In the genomic region with DNA sequence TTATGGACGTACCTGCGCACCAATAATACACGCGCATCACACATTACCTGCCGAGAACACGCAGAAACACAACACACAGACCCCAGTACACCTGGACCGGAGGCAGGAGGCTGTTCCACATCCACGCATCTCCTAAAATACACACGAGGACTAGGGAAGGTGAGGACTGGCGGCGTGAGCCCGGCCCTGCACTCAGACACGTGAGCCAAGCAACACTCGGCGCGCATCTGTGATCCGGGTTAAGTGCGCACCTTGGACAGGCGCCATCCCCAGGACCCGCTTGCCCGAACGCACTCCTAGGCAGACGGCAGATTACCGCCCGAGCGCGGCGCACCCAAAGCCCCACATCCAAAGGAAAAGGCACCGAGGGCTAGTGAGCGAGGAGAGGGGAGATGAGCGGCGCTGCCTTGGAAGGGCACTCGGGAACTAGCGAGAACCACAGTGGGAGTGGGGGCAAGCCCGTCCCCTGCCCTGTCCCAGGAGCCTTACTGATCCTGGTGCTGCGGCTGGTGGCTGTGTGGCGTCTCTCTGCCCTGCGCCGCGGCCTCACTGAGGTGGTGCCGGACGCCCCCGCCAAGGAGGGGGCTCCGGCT, we compare ENCODE assay signal across 8 cellular contexts. TPM values are rescaled to one million over a fixed set of nuclear protein-coding genes. Genes with fewer than 3 reads are reported as not detected.
DNase-seq lines count a peak whose midpoint lies in the region; ATAC-seq and TF ChIP-seq lines count a peak whose summit lies in the region.

No MANE protein-coding gene starts in this region.

- no peak overlapping the region for H3K18ac ChIP-seq in mesendoderm (ENCODE audit: low read length)

- H3K4me1 ChIP-seq in duodenal mucosa (ENCODE audit: control insufficient read depth in 1 of 2, insufficient read depth in 2 of 2, low read length in 2 of 2) (peaks cover 12 to 13% of the 10 kb centered on the region in 2 donors), mesendoderm (ENCODE audit: control insufficient read depth, low read depth, low read length) (no peaks in the 10 kb centered on the region)

- no peak overlapping the region for H4K8ac ChIP-seq in mesendoderm (ENCODE audit: low read depth, low read length)

- DNase-seq in activated gamma-delta T cell treated with anti-CD3 and anti-CD28 coated beads, Interleukin-2, amount 50 U/mL, for 16 hours (ENCODE audit: low read depth), result peak; percentile 5
- DNase-seq in activated gamma-delta T cell (lab: John Stamatoyannopoulos, UW) (no peak), mesendoderm (peak; percentile 58)

- H3K23ac ChIP-seq in mesendoderm (ENCODE audit: low read length), result no peak overlapping the region

- no peaks in the 10 kb centered on the region for H3K9me2 ChIP-seq in SU-DHL-6 (replicated peaks; ENCODE audit: insufficient read depth, low read length)

- H3K9ac ChIP-seq in SU-DHL-6 (ENCODE audit: low read length) (peak overlapping the region; percentile 29), duodenal mucosa (ENCODE audit: low read depth in 1 of 2, low read length in 2 of 2) (peak overlapping the region; percentile 43 to 51), mesendoderm (ENCODE audit: low read length) (peak overlapping the region; percentile 48)

- H3K79me1 ChIP-seq in mesendoderm (ENCODE audit: low read length), result no peaks in the 10 kb centered on the region

- no peak overlapping the region for H2BK5ac ChIP-seq in mesendoderm (ENCODE audit: low read length)

- WGBS in mesendoderm (ENCODE audit: extremely low coverage, insufficient coverage, low lambda C conversion rate), result no CpG with 5 or more reads among the region's 44 CpGs

- H3F3A ChIP-seq in SU-DHL-6 (ENCODE audit: insufficient read depth), result no peaks in the 10 kb centered on the region

- no peak overlapping the region for H2BK15ac ChIP-seq in mesendoderm (replicated peaks; ENCODE audit: low read depth)

- H3K27me3 ChIP-seq in SU-DHL-6 (ENCODE audit: low read length), result no peaks in the 10 kb centered on the region
- peaks cover 0 to 4% of the 10 kb centered on the region in 2 donors for H3K27me3 ChIP-seq in duodenal mucosa (ENCODE audit: control insufficient read depth in 1 of 2, insufficient read depth in 2 of 2, low read length in 2 of 2)
- H3K27me3 ChIP-seq in mesendoderm (ENCODE audit: insufficient read depth, low read length, poor library complexity), result peaks cover 16% of the 10 kb centered on the region

- H2AFZ ChIP-seq in SU-DHL-6 (ENCODE audit: low read depth, low read length, severe bottlenecking), result no peak overlapping the region

- peak; percentile 25 for ATAC-seq in HG03175 (IDR thresholded peaks at IDR 0.05; ENCODE audit: unreplicated experiment)
- ATAC-seq in HG03565 (IDR thresholded peaks at IDR 0.05; ENCODE audit: unreplicated experiment), result no peak

- no peaks in the 10 kb centered on the region for H3K9me3 ChIP-seq in SU-DHL-6 (ENCODE audit: insufficient read depth, low read length)
- no peaks in the 10 kb centered on the region for H3K9me3 ChIP-seq in duodenal mucosa (ENCODE audit: control insufficient read depth in 1 of 2, low read length in 2 of 2)

- no peak overlapping the region for H2AK5ac ChIP-seq in mesendoderm (ENCODE audit: low read length)

- peak overlapping the region; percentile 65 for H3K56ac ChIP-seq in mesendoderm (ENCODE audit: low read length)

- no peaks in the 10 kb centered on the region for H4K20me1 ChIP-seq in SU-DHL-6 (ENCODE audit: low read depth, low read length)

- H3K4me2 ChIP-seq in SU-DHL-6 (ENCODE audit: low read depth, low read length, poor library complexity, severe bottlenecking) (peak overlapping the region; percentile 41), mesendoderm (ENCODE audit: low read length) (peak overlapping the region; percentile 83)

- H3K36me3 ChIP-seq in SU-DHL-6 (ENCODE audit: low read length) (no peaks in the 10 kb centered on the region), duodenal mucosa (ENCODE audit: control insufficient read depth in 1 of 2, insufficient read depth in 2 of 2, low read length in 2 of 2) (no peaks in the 10 kb centered on the region), mesendoderm (ENCODE audit: control insufficient read depth, insufficient read depth, low read length) (no peaks in the 10 kb centered on the region)

- H3K27ac ChIP-seq in SU-DHL-6 (ENCODE audit: low read depth, low read length), result no peak overlapping the region
- H3K27ac ChIP-seq in duodenal mucosa (ENCODE audit: low read depth, low read length), result no peak overlapping the region
- H3K27ac ChIP-seq in mesendoderm (ENCODE audit: low read depth, low read length), result no peak overlapping the region
- peak overlapping the region; percentile 2 for H3K27ac ChIP-seq in temporal lobe (ENCODE audit: low read depth, low read length)

- no peak overlapping the region for H2BK120ac ChIP-seq in mesendoderm (ENCODE audit: low read depth, low read length)

- no peak overlapping the region for H3K4ac ChIP-seq in mesendoderm (ENCODE audit: low read depth, low read length)

- H3K4me3 ChIP-seq in SU-DHL-6 (ENCODE audit: insufficient read depth, low read length, poor library complexity, severe bottlenecking) (no peak overlapping the region), duodenal mucosa (ENCODE audit: low read depth in 1 of 2, low read length in 2 of 2) (peak overlapping the region; percentile 58 to 79), mesendoderm (ENCODE audit: low read length) (peak overlapping the region; percentile 8)

- no peak for TF ChIP-seq CTCF in SU-DHL-6 (IDR thresholded peaks at IDR 0.05; ENCODE audit: insufficient read depth, low read length, poor library complexity, severe bottlenecking)

- no peak overlapping the region for H4K5ac ChIP-seq in mesendoderm (ENCODE audit: low read length)

- no peaks in the 10 kb centered on the region for H3K79me2 ChIP-seq in SU-DHL-6 (ENCODE audit: insufficient read depth, low read length)
- H3K79me2 ChIP-seq in mesendoderm (ENCODE audit: control insufficient read depth, insufficient read depth, low read length), result no peaks in the 10 kb centered on the region

RNA-seq across cellular contexts. Expression of a gene that starts 0.4 kb away (rescaled TPM):
- polyA plus RNA-seq in mesendoderm (2013, experiment 1 of 2), result 1.4 TPM
- polyA plus RNA-seq in mesendoderm (2013, experiment 2 of 2), result 1.7 TPM
- total RNA-seq in temporal lobe, result 4.2 TPM

RNA-seq across cellular contexts. Expression of a gene that starts 19.2 kb away (rescaled TPM):
- polyA plus RNA-seq in mesendoderm (2013, experiment 1 of 2), result 2.9 TPM
- polyA plus RNA-seq in mesendoderm (2013, experiment 2 of 2), result 2.8 TPM
- total RNA-seq in temporal lobe, result 1.5 TPM

RNA-seq across cellular contexts. Expression of a gene that starts 33.1 kb away (rescaled TPM):
- 0.06 TPM for polyA plus RNA-seq in mesendoderm (2013, experiment 1 of 2)
- polyA plus RNA-seq in mesendoderm (2013, experiment 2 of 2), result 0.06 TPM
- not detected for total RNA-seq in temporal lobe

RNA-seq across cellular contexts. Expression of a gene that starts 34.1 kb away (rescaled TPM):
- 28.7 TPM for polyA plus RNA-seq in mesendoderm (2013, experiment 1 of 2)
- 27.1 TPM for polyA plus RNA-seq in mesendoderm (2013, experiment 2 of 2)
- 3.9 TPM for total RNA-seq in temporal lobe

RNA-seq across cellular contexts. Expression of a gene that starts 38.3 kb away (rescaled TPM):
- 38.5 TPM for polyA plus RNA-seq in mesendoderm (2013, experiment 1 of 2)
- 38.7 TPM for polyA plus RNA-seq in mesendoderm (2013, experiment 2 of 2)
- total RNA-seq in temporal lobe, result 4.2 TPM
